In genomic region chr6:166436195-166437139, GRCh38 we compare ENCODE assay signal across 28 cellular contexts. TPM values are rescaled to one million over a fixed set of nuclear protein-coding genes. Genes with fewer than 3 reads are reported as not detected.
A peak's percentile ranks its signal among the peaks of the same experiment; 100 is the strongest.
DNase-seq lines count a peak whose midpoint lies in the region; FAIRE-seq and TF ChIP-seq lines count a peak whose summit lies in the region.
"Had no signal": no experiment of that assay in that cellular context is flagged by ENCODE, and none has a peak within 500 bp of the region (broad histone marks: within the 10 kb centered on the region; RNA-seq: fewer than 3 reads in every experiment).

No MANE protein-coding gene starts in this region.

- H3K36me3 Mint-ChIP-seq in activated T-cell treated with anti-CD3 and anti-CD28 coated beads, Interleukin-2, amount 50 U/mL, for 24 hours (ENCODE audit: low read depth) = no peaks in the 10 kb centered on the region
- peaks cover 0 to 7% (median 0%) of the 10 kb centered on the region in 3 donors for H3K36me3 Mint-ChIP-seq in immature natural killer cell

- no peak for DNase-seq in activated T-cell treated with anti-CD3 and anti-CD28 coated beads, Interleukin-2, amount 50 U/mL, for 24 hours
- no peak for DNase-seq in activated T-cell treated with anti-CD3 and anti-CD28 coated beads, Interleukin-2, amount 50 U/mL, for 48 hours
- DNase-seq in SJCRH30 = no peak
- DNase-seq in immature natural killer cell = no peak
- DNase-seq in tibial nerve (ENCODE audit: low spot score in 2 of 2) = no peak
- DNase-seq in cerebellar nuclear complex (lab: John Stamatoyannopoulos, UW) = no peak
- no peak for DNase-seq in kidney
- DNase-seq in GM12891 (ENCODE audit: insufficient read length, low spot score) = no peak
- DNase-seq: DMS153; hippocampal formation; mammary epithelial cell; NCI-H1417; NCI-H2029 treated with DMSO at 0.1 percent for 48 hours; NCI-H526 treated with DMSO at 0.1 percent for 48 hours; NK-92 treated with Interleukin-12 subunit alpha and Interleukin-12 subunit beta, amount 100 ng/mL, for 24 hours; uterus had no signal

- H3K4me1 ChIP-seq in SJCRH30 (peaks cover 11% of the 10 kb centered on the region), tibial nerve (peaks cover 0 to 24% (median 0%) of the 10 kb centered on the region in 4 donors), kidney (ENCODE audit: control insufficient read depth in 1 of 2, insufficient read depth in 1 of 2, low read depth in 1 of 2, low read length in 2 of 2) (no peaks in the 10 kb centered on the region)
- H3K4me1 ChIP-seq: gastrocnemius medialis, uterus had no signal

- peak overlapping the region; percentile 76 for H3K27ac Mint-ChIP-seq in activated T-cell treated with anti-CD3 and anti-CD28 coated beads, Interleukin-2, amount 50 U/mL, for 24 hours
- peak overlapping the region in 2 of 6 donors; percentile 73 to 75 for H3K27ac Mint-ChIP-seq in immature natural killer cell
- H3K27ac Mint-ChIP-seq: activated CD8-positive, alpha-beta T cell treated with anti-CD3 and anti-CD28 coated beads, Interleukin-2, amount 10 ng/mL, durations not matched to agents 7 days and 5 days had no signal

- H3K36me3 ChIP-seq in SJCRH30 (no peaks in the 10 kb centered on the region), tibial nerve (peaks cover 0 to 53% (median 0%) of the 10 kb centered on the region in 3 donors), kidney (ENCODE audit: control insufficient read depth in 1 of 2, insufficient read depth in 2 of 2, low read length in 2 of 2) (no peaks in the 10 kb centered on the region)
- H3K36me3 ChIP-seq: uterus had no signal

- no peak overlapping the region for H3K4me3 Mint-ChIP-seq in activated T-cell treated with anti-CD3 and anti-CD28 coated beads, Interleukin-2, amount 50 U/mL, for 24 hours
- H3K4me3 Mint-ChIP-seq in immature natural killer cell = peak overlapping the region in 4 of 5 donors; percentile 26 to 65 (median 54)
- H3K4me3 Mint-ChIP-seq: activated CD8-positive, alpha-beta T cell treated with anti-CD3 and anti-CD28 coated beads, Interleukin-2, amount 10 ng/mL, durations not matched to agents 7 days and 5 days; activated T-cell treated with anti-CD3 and anti-CD28 coated beads, Interleukin-2, amount 50 U/mL, for 4 hours; neural crest cell had no signal

- no peak overlapping the region for H3K4me3 ChIP-seq in SJCRH30
- H3K4me3 ChIP-seq in tibial nerve = no peak overlapping the region
- H3K4me3 ChIP-seq in kidney (ENCODE audit: low read length in 2 of 2) = no peak overlapping the region
- H3K4me3 ChIP-seq: gastrocnemius medialis, skin epidermis, uterus had no signal

- intact Hi-C loops in kidney (cut with DNase I) = no loop called here

- TF ChIP-seq POLR2A in tibial nerve (IDR thresholded peaks at IDR 0.05) (no peak), GM12891 (IDR thresholded peaks at IDR 0.05; ENCODE audit: low read depth, low read length) (no peak)

- H3K27me3 Mint-ChIP-seq in activated T-cell treated with anti-CD3 and anti-CD28 coated beads, Interleukin-2, amount 50 U/mL, for 24 hours = peaks cover 4% of the 10 kb centered on the region
- H3K27me3 Mint-ChIP-seq in immature natural killer cell (ENCODE audit: low read depth in 3 of 3) = peaks cover 15 to 28% (median 21%) of the 10 kb centered on the region in 3 donors

- TF ChIP-seq CTCF in tibial nerve (IDR thresholded peaks at IDR 0.05) (no peak), kidney (IDR thresholded peaks at IDR 0.05; ENCODE audit: borderline replicate concordance, extremely low read depth, insufficient read depth) (no peak)

- no peak overlapping the region for H3K9ac ChIP-seq in kidney (ENCODE audit: low read length in 2 of 2)
- H3K9ac ChIP-seq: KMS-11, parathyroid adenoma had no signal

- H3K27me3 ChIP-seq in SJCRH30 (0 out of 2 replicates have a peak, but pooled peaks cover 3% of the 10 kb centered on the region), tibial nerve (no peaks in the 10 kb centered on the region)
- H3K27me3 ChIP-seq: gastrocnemius medialis, uterus had no signal

- H3K9me3 ChIP-seq in SJCRH30 (replicated peaks) (no peaks in the 10 kb centered on the region), tibial nerve (no peaks in the 10 kb centered on the region), kidney (ENCODE audit: control insufficient read depth in 1 of 2, low read length in 2 of 2) (no peaks in the 10 kb centered on the region)
- H3K9me3 ChIP-seq: gastrocnemius medialis, uterus had no signal

- no peaks in the 10 kb centered on the region for H3K9me3 Mint-ChIP-seq in activated T-cell treated with anti-CD3 and anti-CD28 coated beads, Interleukin-2, amount 50 U/mL, for 24 hours
- H3K9me3 Mint-ChIP-seq in immature natural killer cell = no peaks in the 10 kb centered on the region
- H3K9me3 Mint-ChIP-seq: activated T-cell treated with anti-CD3 and anti-CD28 coated beads, Interleukin-2, amount 50 U/mL, for 4 hours; neural crest cell had no signal

- H3K27ac ChIP-seq in SJCRH30 (peak overlapping the region; percentile 29; the same call in 1 of the 2 replicates), tibial nerve (peak overlapping the region in 3 of 4 donors; percentile 22 to 84 (median 46)), kidney (ENCODE audit: low read depth in 2 of 2, low read length in 2 of 2) (no peak overlapping the region)
- H3K27ac ChIP-seq: gastrocnemius medialis, HL-60, KMS-11, parathyroid adenoma, SK-N-MC, uterus had no signal

- FAIRE-seq in kidney (lab: Jason Lieb, UNC) = no peak
- no peak for FAIRE-seq in GM12891 (lab: Jason Lieb, UNC)
- FAIRE-seq: A204.1, GM12892, H54 had no signal

- WGBS in tibial nerve, 2 donors = 80 to 84% methylated on average over 19 to 24 of the region's 24 CpGs

- TF ChIP-seq EP300 in tibial nerve (IDR thresholded peaks at IDR 0.05) = no peak

- peaks cover 21% of the 10 kb centered on the region for H3K4me1 Mint-ChIP-seq in activated T-cell treated with anti-CD3 and anti-CD28 coated beads, Interleukin-2, amount 50 U/mL, for 24 hours (ENCODE audit: low read depth)
- H3K4me1 Mint-ChIP-seq in immature natural killer cell = peaks cover 30 to 40% of the 10 kb centered on the region in 2 donors

TF ChIP-seq in GM12891, 5 proteins besides CTCF, POLR2A, EP300 and RAD21:
- TF ChIP-seq POLR2AphosphoS5 (IDR thresholded peaks at IDR 0.05; ENCODE audit: low read depth, low read length) = no peak
- TF ChIP-seq PAX5 (IDR thresholded peaks at IDR 0.05; ENCODE audit: insufficient read depth, low read length, severe bottlenecking) = no peak
- no peak for TF ChIP-seq POU2F2 (IDR thresholded peaks at IDR 0.05; ENCODE audit: low read depth, low read length)
- no peak for TF ChIP-seq TAF1 (IDR thresholded peaks at IDR 0.05; ENCODE audit: low read depth, low read length)
- TF ChIP-seq SPI1 (IDR thresholded peaks at IDR 0.05; ENCODE audit: low read depth, low read length) = no peak

RNA-seq across cellular contexts. Expression of gene MPC1, which starts 53.7 kb away (rescaled TPM):
- 76.0 and 89.2 TPM in 2 replicates for total RNA-seq in SJCRH30 (2014; rRNA removed; shearing (Covaris generic))
- polyA plus RNA-seq in immature natural killer cell (100 to 1,000 TPM in 1 of 3 donors, 10 to 100 TPM in 2; 68.7 to 107 (median 85.6) TPM), kidney (ENCODE audit: insufficient read depth, low read depth, low replicate concordance) (313 TPM)
- total RNA-seq in tibial nerve (10 to 100 TPM; 29.8 to 70.1 (median 53.7) TPM), kidney (74.1 TPM)
- polyA plus RNA-seq in GM12891 (2012; ENCODE audit: low read depth, missing spikeins) = 62.7 TPM

Comparison
In these comparisons a context has a peak if more than half of its experiments do, and no peak if none do; other contexts are left out.
1. H3K27ac ChIP-seq: peak in SJCRH30 (single experiment) and tibial nerve (3 of 4); none in kidney (0 of 2).